Comparison of ENCODE assay signal across 2 cellular contexts in genomic region chr15:96326551-96327154, GRCh38.
A peak's percentile ranks its signal among the peaks of the same experiment; 100 is the strongest.
TF ChIP-seq lines count a peak whose summit lies in the region.

No MANE protein-coding gene starts in this region.

TF ChIP-seq in K562, 482 proteins besides CTCF, POLR2A, EP300 and RAD21 (continues in another document):
- TF ChIP-seq TAF7 (tag; IDR thresholded peaks at IDR 0.05) (0 out of 2 replicates have a peak, but pooled peaks have one; percentile 35), AFF1 (IDR thresholded peaks at IDR 0.05; ENCODE audit: low read depth in 1 of 2, partially characterized antibody in 2 of 2) (peak in 1 of 2 experiments; percentile 30), ZNF77 (CRISPR knock-in tag; IDR thresholded peaks at IDR 0.05) (no peak), ZSCAN29 (IDR thresholded peaks at IDR 0.05) (peak; percentile 66; the same call in 1 of the 2 replicates), ZNF41 (CRISPR knock-in tag; conservative IDR thresholded peaks at IDR 0.05) (no peak), RBFOX2 (IDR thresholded peaks at IDR 0.05; ENCODE audit: low read depth, low read length) (peak; percentile 80), ZNF354B (CRISPR knock-in tag; IDR thresholded peaks at IDR 0.05) (no peak), ZFX (CRISPR knock-in tag; IDR thresholded peaks at IDR 0.05) (peak; percentile 23; the same call in 1 of the 2 replicates), CBFA2T3 (IDR thresholded peaks at IDR 0.05) (peak; percentile 57), ZEB2 (IDR thresholded peaks at IDR 0.05) (no peak), CEBPB (tag; IDR thresholded peaks at IDR 0.05) (peak; percentile 70), ZHX1 (conservative IDR thresholded peaks at IDR 0.05; ENCODE audit: low read length) (no peak), CHD1 (IDR thresholded peaks at IDR 0.05; ENCODE audit: low read length) (peak; percentile 41), RAD51 (IDR thresholded peaks at IDR 0.05; ENCODE audit: borderline replicate concordance, low read depth) (no peak; the same call in 1 of the 2 replicates), TRIM25 (IDR thresholded peaks at IDR 0.05; ENCODE audit: borderline replicate concordance) (no peak), ZNF740 (CRISPR knock-in tag; IDR thresholded peaks at IDR 0.05) (no peak), ZNF740 (tag; IDR thresholded peaks at IDR 0.05) (no peak), HMBOX1 (IDR thresholded peaks at IDR 0.05) (0 out of 2 replicates have a peak, but pooled peaks have one; percentile 46)

TF ChIP-seq in HepG2, 621 proteins besides CTCF, POLR2A, EP300 and RAD21 (continues in another document):
- TF ChIP-seq STAG1 (CRISPR knock-in tag; IDR thresholded peaks at IDR 0.05) (peak; percentile 35), MTA1 (CRISPR knock-in tag; IDR thresholded peaks at IDR 0.05; ENCODE audit: borderline replicate concordance) (peak; percentile 38; the same call in 1 of the 2 replicates), MED13 (CRISPR knock-in tag; IDR thresholded peaks at IDR 0.05) (no peak), SP1 (IDR thresholded peaks at IDR 0.05) (no peak), SP1 (CRISPR knock-in tag; IDR thresholded peaks at IDR 0.05) (no peak), FOXC1 (CRISPR knock-in tag; IDR thresholded peaks at IDR 0.05; ENCODE audit: borderline replicate concordance) (no peak), TEAD3 (CRISPR knock-in tag; optimal IDR thresholded peaks at IDR 0.05; ENCODE audit: borderline replicate concordance) (peak; percentile 22), KMT2A (CRISPR knock-in tag; IDR thresholded peaks at IDR 0.05) (peak; percentile 46; the same call in 1 of the 2 replicates), ZNF512B (CRISPR knock-in tag; IDR thresholded peaks at IDR 0.05; ENCODE audit: borderline replicate concordance) (no peak), CSRNP1 (CRISPR knock-in tag; IDR thresholded peaks at IDR 0.05) (no peak), ZKSCAN8 (CRISPR knock-in tag; IDR thresholded peaks at IDR 0.05; ENCODE audit: borderline replicate concordance) (no peak), DNMT1 (CRISPR knock-in tag; IDR thresholded peaks at IDR 0.05) (no peak), ZNF543 (CRISPR knock-in tag; IDR thresholded peaks at IDR 0.05) (0 out of 2 replicates have a peak, but pooled peaks have one; percentile 35), SUZ12 (IDR thresholded peaks at IDR 0.05; ENCODE audit: low read depth, low read length) (no peak), HMGXB4 (CRISPR knock-in tag; IDR thresholded peaks at IDR 0.05; ENCODE audit: borderline replicate concordance in 1 of 2, low read depth in 1 of 2) (peak; percentile 8 to 67; a peak in 3 of 4 replicates), TBX2 (CRISPR knock-in tag; IDR thresholded peaks at IDR 0.05; ENCODE audit: borderline replicate concordance) (0 out of 2 replicates have a peak, but pooled peaks have one; percentile 15), CEBPG (CRISPR knock-in tag; IDR thresholded peaks at IDR 0.05) (peak; percentile 44; the same call in 1 of the 2 replicates), ZNF326 (CRISPR knock-in tag; IDR thresholded peaks at IDR 0.05; ENCODE audit: borderline replicate concordance) (no peak), ZNF512 (CRISPR knock-in tag; IDR thresholded peaks at IDR 0.05) (no peak), PHF8 (CRISPR knock-in tag; IDR thresholded peaks at IDR 0.05) (peak; percentile 52), ZNF331 (CRISPR knock-in tag; IDR thresholded peaks at IDR 0.05) (0 out of 2 replicates have a peak, but pooled peaks have one; percentile 19), ZNF660 (CRISPR knock-in tag; IDR thresholded peaks at IDR 0.05; ENCODE audit: borderline replicate concordance, low read depth) (no peak), ZNF556 (CRISPR knock-in tag; IDR thresholded peaks at IDR 0.05; ENCODE audit: borderline replicate concordance) (peak; percentile 60; the same call in 1 of the 2 replicates), ZNF362 (CRISPR knock-in tag; IDR thresholded peaks at IDR 0.05; ENCODE audit: borderline replicate concordance) (no peak; the same call in none of the 2 replicates), ASH2L (IDR thresholded peaks at IDR 0.05; ENCODE audit: insufficient read length, low read depth, low read length) (peak; percentile 57), FLYWCH1 (CRISPR knock-in tag; IDR thresholded peaks at IDR 0.05) (no peak), KDM2A (CRISPR knock-in tag; IDR thresholded peaks at IDR 0.05; ENCODE audit: borderline replicate concordance, low read depth) (peak; percentile 29; the same call in 1 of the 2 replicates), ESRRA (CRISPR knock-in tag; IDR thresholded peaks at IDR 0.05; ENCODE audit: low read depth) (0 out of 2 replicates have a peak, but pooled peaks have one; percentile 21), FOXM1 (CRISPR knock-in tag; IDR thresholded peaks at IDR 0.05) (no peak), HDAC1 (CRISPR knock-in tag; IDR thresholded peaks at IDR 0.05) (peak; percentile 47; the same call in 1 of the 2 replicates), ZNF777 (CRISPR knock-in tag; IDR thresholded peaks at IDR 0.05) (peak; percentile 43; the same call in 1 of the 2 replicates), MYPOP (CRISPR knock-in tag; IDR thresholded peaks at IDR 0.05) (no peak), UBTF (CRISPR knock-in tag; IDR thresholded peaks at IDR 0.05) (peak; percentile 70; the same call in 1 of the 2 replicates), MAFF (IDR thresholded peaks at IDR 0.05; ENCODE audit: low read depth, low read length) (no peak), TARDBP (CRISPR knock-in tag; IDR thresholded peaks at IDR 0.05) (no peak), ZNF687 (CRISPR knock-in tag; IDR thresholded peaks at IDR 0.05) (peak; percentile 70), CENPT (CRISPR knock-in tag; IDR thresholded peaks at IDR 0.05; ENCODE audit: low read depth) (no peak), PHB2 (IDR thresholded peaks at IDR 0.05; ENCODE audit: partially characterized antibody) (no peak), SNAPC2 (CRISPR knock-in tag; IDR thresholded peaks at IDR 0.05) (0 out of 2 replicates have a peak, but pooled peaks have one; percentile 56)
